Comparison of ENCODE assay signal across 31 cellular contexts in the genomic region with DNA sequence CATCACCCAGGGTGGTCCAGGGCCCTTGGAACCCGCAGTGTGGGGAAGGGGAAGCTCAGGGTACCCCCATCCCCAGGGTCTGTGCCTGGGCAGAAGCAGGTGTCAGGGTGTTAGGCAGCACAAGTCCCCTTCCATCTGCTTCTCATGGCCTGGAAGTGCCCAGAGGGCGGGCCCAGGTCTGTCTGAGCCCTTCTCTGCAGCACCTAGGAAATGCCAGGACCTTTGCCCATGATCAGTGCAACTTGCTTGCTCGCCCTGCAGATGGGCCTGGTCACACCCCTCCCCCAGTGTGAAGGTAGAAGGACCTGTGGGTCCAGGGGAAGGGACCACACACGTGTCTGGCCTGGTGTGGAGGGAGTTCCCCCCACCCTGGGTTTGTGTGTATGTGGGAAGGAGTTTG.
"Had no signal": no experiment of that assay in that cellular context is flagged by ENCODE, and none has a peak within 500 bp of the region (broad histone marks: within the 10 kb centered on the region; RNA-seq: fewer than 3 reads in every experiment).

No MANE protein-coding gene starts in this region.

- H3K9ac ChIP-seq: neural progenitor cell, parathyroid adenoma had no signal

- H3K9me3 Mint-ChIP-seq: natural killer cell had no signal

- H3K27me3 Mint-ChIP-seq: naive thymus-derived CD4-positive, alpha-beta T cell; stimulated activated memory B cell treated with anti-CD40 and anti-IgM and Interleukin-4, amounts not matched to agents 10 μg/mL and 1 μg/mL and 100 μg/mL, for 72 hours; stimulated activated naive CD8-positive, alpha-beta T cell treated with anti-CD3 and anti-CD28 coated beads, Interleukin-15, amount 100 ng/mL, for 72 hours; type B pancreatic cell had no signal

- DNase-seq: naive thymus-derived CD4-positive, alpha-beta T cell; natural killer cell; nucleus accumbens; ovary; psoas muscle; right cardiac atrium; right lobe of liver; sigmoid colon; spleen; stimulated activated CD4-positive, alpha-beta T cell treated with anti-CD3 and anti-CD28 coated beads, Interleukin-12 subunit alpha, Interleukin-12 subunit beta, amount 100 ng/mL, for 4 hours; stimulated activated CD4-positive, alpha-beta T cell treated with anti-CD3 and anti-CD28 coated beads, Interleukin-1b, Interleukin-23, amount 100 ng/mL, for 48 hours; stimulated activated CD4-positive, alpha-beta T cell treated with anti-CD3 and anti-CD28 coated beads, Interleukin-4, amount 100 ng/mL, for 1 hour; stimulated activated CD4-positive, alpha-beta T cell treated with anti-CD3 and anti-CD28 coated beads, Interleukin-4, amount 100 ng/mL, for 4 hours; stimulated activated CD8-positive, alpha-beta memory T cell treated with anti-CD3 and anti-CD28 coated beads, Interleukin-4, amount 100 ng/mL, for 48 hours; stimulated activated naive CD4-positive, alpha-beta T cell; stimulated activated naive CD8-positive, alpha-beta T cell treated with anti-CD3 and anti-CD28 coated beads, Interleukin-15, amount 100 ng/mL, for 72 hours; stimulated activated naive CD8-positive, alpha-beta T cell treated with anti-CD3 and anti-CD28 coated beads, Interleukin-15, Interleukin-2, amounts not matched to agents 100 U/mL and 50 U/mL, for 24 hours; substantia nigra; testis; tibial artery; transverse colon; uterus had no signal

- H3K4me1 ChIP-seq: parathyroid adenoma, psoas muscle, right lobe of liver, uterus had no signal

- H3K27me3 ChIP-seq: neural progenitor cell, ovary, right lobe of liver, sigmoid colon, spleen, suprapubic skin, testis, transverse colon, uterus had no signal

- H2AFZ ChIP-seq: neural progenitor cell, parathyroid adenoma had no signal

- H3K36me3 Mint-ChIP-seq: natural killer cell had no signal

- H3K27ac Mint-ChIP-seq: naive thymus-derived CD4-positive, alpha-beta T cell; natural killer cell; nephron; progenitor cell of endocrine pancreas; stimulated activated memory B cell treated with anti-CD40 and anti-IgM and Interleukin-4, amounts not matched to agents 10 μg/mL and 1 μg/mL and 100 μg/mL, for 72 hours; stimulated activated naive CD8-positive, alpha-beta T cell treated with anti-CD3 and anti-CD28 coated beads, Interleukin-15, amount 100 ng/mL, for 72 hours; type B pancreatic cell had no signal

- H3K36me3 ChIP-seq: neural progenitor cell, neutrophil, ovary, right lobe of liver, sigmoid colon, spleen, suprapubic skin, tibial artery, transverse colon, uterus had no signal

- ATAC-seq: naive thymus-derived CD4-positive, alpha-beta T cell; natural killer cell; psoas muscle; right cardiac atrium; right lobe of liver; stimulated activated memory B cell treated with anti-CD40 and anti-IgM and Interleukin-4, amounts not matched to agents 10 μg/mL and 1 μg/mL and 100 μg/mL, for 72 hours; stimulated activated naive CD8-positive, alpha-beta T cell treated with anti-CD3 and anti-CD28 coated beads, Interleukin-15, amount 100 ng/mL, for 72 hours; stimulated activated naive CD8-positive, alpha-beta T cell treated with anti-CD3 and anti-CD28 coated beads, Interleukin-15, Interleukin-2, amounts not matched to agents 100 U/mL and 50 U/mL, for 24 hours had no signal

- H3K4me1 Mint-ChIP-seq: stimulated activated memory B cell treated with anti-CD40 and anti-IgM and Interleukin-4, amounts not matched to agents 10 μg/mL and 1 μg/mL and 100 μg/mL, for 72 hours had no signal

- H3K9me3 ChIP-seq: neutrophil, ovary, psoas muscle, right lobe of liver, sigmoid colon, spleen, suprapubic skin, testis, tibial artery, transverse colon, uterus had no signal

- H3K27ac ChIP-seq: neural progenitor cell, neutrophil, ovary, parathyroid adenoma, psoas muscle, right lobe of liver, sigmoid colon, spleen, suprapubic skin, testis, tibial artery, transverse colon, uterus had no signal

- H3K4me2 ChIP-seq: neural progenitor cell, smooth muscle cell had no signal

- H3K4me3 ChIP-seq: neural progenitor cell, ovary, psoas muscle, right lobe of liver, sigmoid colon, smooth muscle cell, spleen, suprapubic skin, testis, tibial artery, transverse colon, uterus had no signal

- H3K4me3 Mint-ChIP-seq: naive thymus-derived CD4-positive, alpha-beta T cell; natural killer cell; nephron; neural progenitor cell; stimulated activated memory B cell treated with anti-CD40 and anti-IgM and Interleukin-4, amounts not matched to agents 10 μg/mL and 1 μg/mL and 100 μg/mL, for 72 hours; stimulated activated naive CD8-positive, alpha-beta T cell treated with anti-CD3 and anti-CD28 coated beads, Interleukin-15, amount 100 ng/mL, for 72 hours; type B pancreatic cell had no signal
